12 cellular contexts compared by ENCODE assay signal in genomic region chr1:190320952-190321351, GRCh38.
A peak's percentile ranks its signal among the peaks of the same experiment; 100 is the strongest.
DNase-seq lines count a peak whose midpoint lies in the region; ATAC-seq, FAIRE-seq and TF ChIP-seq lines count a peak whose summit lies in the region.
"Had no signal": no experiment of that assay in that cellular context is flagged by ENCODE, and none has a peak within 500 bp of the region (broad histone marks: within the 10 kb centered on the region; RNA-seq: fewer than 3 reads in every experiment).

No MANE protein-coding gene starts in this region.

- H3K9me3 Mint-ChIP-seq in mesothelial cell of epicardium = no peaks in the 10 kb centered on the region

- H3K4me2 ChIP-seq in A549 = no peak overlapping the region

- no peak overlapping the region for H3K4me3 Mint-ChIP-seq in mesothelial cell of epicardium
- H3K4me3 Mint-ChIP-seq: activated naive CD8-positive, alpha-beta T cell; T-cell had no signal

- CTCF ChIA-PET in A549 (lab: Yijun Ruan, JAX) = interaction anchor here (0.6 to 1.0 kb wide), 7 partner anchors 9 to 713 kb away, joined by 3 to 4 read pairs (median 3); no protein-coding TSS in a partner anchor
- CTCF ChIA-PET in RWPE1 (lab: Yijun Ruan, JAX) = interaction anchor here (0.5 to 0.6 kb wide), 2 partner anchors 890 to 1503 kb away, joined by 3 read pairs; no protein-coding TSS in a partner anchor

- H3K4me3 ChIP-seq in A549 = no peak overlapping the region
- no peak overlapping the region for H3K4me3 ChIP-seq in fibroblast of the aortic adventitia (ENCODE audit: low read depth, low read length)
- H3K4me3 ChIP-seq: suprapubic skin had no signal

- peak in 1 of 2 experiments; percentile 41 for DNase-seq in A549 (ENCODE audit: low read depth in 1 of 2, low spot score in 1 of 2)
- peak; percentile 36 for DNase-seq in HT-29 (ENCODE audit: low spot score)
- DNase-seq in RWPE1 (ENCODE audit: low spot score) = peak; percentile 12
- DNase-seq in fibroblast of the aortic adventitia (ENCODE audit: low read depth) = peak; percentile 71
- DNase-seq in OCI-M2 (lab: John Stamatoyannopoulos, UW; ENCODE audit: unreplicated experiment) = no peak
- no peak for DNase-seq in mesothelial cell of epicardium (ENCODE audit: low spot score in 2 of 2, unreplicated experiment in 2 of 2)
- DNase-seq: T-cell had no signal

- TF ChIP-seq RAD21 in A549 (conservative IDR thresholded peaks at IDR 0.05 in 1 of 2, IDR thresholded peaks at IDR 0.05 in 1 of 2) = peak; percentile 72 to 76

- H3K4me1 Mint-ChIP-seq in mesothelial cell of epicardium = no peaks in the 10 kb centered on the region
- H3K4me1 Mint-ChIP-seq: T-cell had no signal

- H3K27ac Mint-ChIP-seq in mesothelial cell of epicardium = no peak overlapping the region
- H3K27ac Mint-ChIP-seq: activated naive CD8-positive, alpha-beta T cell; T-cell had no signal

- POLR2A ChIA-PET in A549 (lab: Yijun Ruan, JAX) = no interaction called here
- POLR2A ChIA-PET in RWPE1 (lab: Yijun Ruan, JAX; ENCODE audit: low non-redundant PET) = no interaction called here

- ATAC-seq in A549 = peak; percentile 80 to 84; a peak in 5 of 6 replicates
- ATAC-seq in GM19395 (IDR thresholded peaks at IDR 0.05; ENCODE audit: unreplicated experiment) = no peak
- no peak for ATAC-seq in HG03378 (IDR thresholded peaks at IDR 0.05; ENCODE audit: unreplicated experiment)
- ATAC-seq: sciatic nerve, T-cell had no signal

- H3K4me1 ChIP-seq in A549 = no peaks in the 10 kb centered on the region
- H3K4me1 ChIP-seq: suprapubic skin had no signal

- peak; percentile 54 for TF ChIP-seq CTCF in A549 (IDR thresholded peaks at IDR 0.05)
- no peak for TF ChIP-seq CTCF in RWPE1 (conservative IDR thresholded peaks at IDR 0.05; ENCODE audit: low read depth)
- peak; percentile 47 for TF ChIP-seq CTCF in fibroblast of the aortic adventitia (IDR thresholded peaks at IDR 0.05; ENCODE audit: insufficient read depth, low read length)
- no peak for TF ChIP-seq CTCF in mesothelial cell of epicardium (IDR thresholded peaks at IDR 0.05; ENCODE audit: unreplicated experiment)

- WGBS in A549 (ENCODE audit: missing lambda C conversion rate) = 61% methylated on average over 3 of the region's 3 CpGs

- no peaks in the 10 kb centered on the region for H3K9me3 ChIP-seq in A549
- H3K9me3 ChIP-seq: suprapubic skin had no signal

- no peak for TF ChIP-seq EP300 in A549 (IDR thresholded peaks at IDR 0.05)

- no peak for FAIRE-seq in A549 (lab: Jason Lieb, UNC)

- H3K36me3 Mint-ChIP-seq in mesothelial cell of epicardium = no peaks in the 10 kb centered on the region
- H3K36me3 Mint-ChIP-seq: activated naive CD8-positive, alpha-beta T cell; T-cell had no signal

- H3K27ac ChIP-seq in A549 (no peak overlapping the region), RWPE1 (no peak overlapping the region)
- H3K27ac ChIP-seq: suprapubic skin had no signal

- H3K27me3 Mint-ChIP-seq in mesothelial cell of epicardium (ENCODE audit: low read depth) = peaks cover 4% of the 10 kb centered on the region
- H3K27me3 Mint-ChIP-seq: activated naive CD8-positive, alpha-beta T cell; T-cell had no signal

- no peak for TF ChIP-seq POLR2A in A549 (IDR thresholded peaks at IDR 0.05; ENCODE audit: low read length)

TF ChIP-seq in A549, 52 proteins besides CTCF, POLR2A, EP300 and RAD21:
- TF ChIP-seq HOXB13 (CRISPR knock-in tag; IDR thresholded peaks at IDR 0.05; ENCODE audit: low read depth) (no peak), SMC3 (IDR thresholded peaks at IDR 0.05) (peak; percentile 66), REST (IDR thresholded peaks at IDR 0.05) (no peak), MAFK (IDR thresholded peaks at IDR 0.05; ENCODE audit: partially characterized antibody) (peak; percentile 69)

Comparison
In these comparisons a context has a peak if more than half of its experiments do, and no peak if none do; other contexts are left out.
1. ATAC-seq: peak in A549 (2 of 2); none in GM19395 (single experiment) and HG03378 (single experiment).
2. DNase-seq: peak in HT-29 (single experiment), RWPE1 (single experiment) and fibroblast of the aortic adventitia (single experiment); none in OCI-M2 (single experiment) and mesothelial cell of epicardium (0 of 2).
3. CTCF ChIP-seq: peak in A549 (single experiment) and fibroblast of the aortic adventitia (single experiment); none in RWPE1 (single experiment) and mesothelial cell of epicardium (single experiment).